17 cellular contexts compared by ENCODE assay signal in genomic region chr5:42751044-42751443, GRCh38. TPM values are rescaled to one million over a fixed set of nuclear protein-coding genes. Genes with fewer than 3 reads are reported as not detected.
"Had no signal": no experiment of that assay in that cellular context is flagged by ENCODE, and none has a peak within 500 bp of the region (broad histone marks: within the 10 kb centered on the region; RNA-seq: fewer than 3 reads in every experiment).

No MANE protein-coding gene starts in this region.

- ATAC-seq: effector memory CD8-positive, alpha-beta T cell; heart left ventricle; left colon; naive thymus-derived CD4-positive, alpha-beta T cell; right cardiac atrium; upper lobe of right lung had no signal

- DNase-seq: effector memory CD8-positive, alpha-beta T cell; erythroblast; heart left ventricle; hippocampal formation; left colon; naive thymus-derived CD4-positive, alpha-beta T cell; nephron progenitor cell; right cardiac atrium; small intestine; stimulated activated CD4-positive, alpha-beta T cell treated with anti-CD3 and anti-CD28 coated beads, Interleukin-12 subunit alpha, Interleukin-12 subunit beta, amount 100 ng/mL, for 4 hours; stimulated activated naive CD4-positive, alpha-beta T cell treated with Interleukin-2 at 50 U/mL for 16 hours; upper lobe of right lung had no signal

- H3K27ac ChIP-seq: heart left ventricle, neutrophil, suprapubic skin, tibial nerve, upper lobe of right lung, vagina had no signal

- H3K9me3 ChIP-seq: heart left ventricle, neutrophil, suprapubic skin, tibial nerve, upper lobe of right lung, vagina had no signal

- H3K4me3 ChIP-seq: heart left ventricle, suprapubic skin, tibial nerve, upper lobe of right lung, vagina had no signal

- H3K27me3 ChIP-seq: heart left ventricle, neutrophil, suprapubic skin, tibial nerve, upper lobe of right lung, vagina had no signal

- H3K36me3 ChIP-seq: heart left ventricle, neutrophil, suprapubic skin, tibial nerve, upper lobe of right lung, vagina had no signal

- H3K4me1 ChIP-seq: heart left ventricle, suprapubic skin, tibial nerve, upper lobe of right lung, vagina had no signal

RNA-seq across cellular contexts. Expression of gene CCDC152, which starts 5.6 kb away (rescaled TPM):
- total RNA-seq: osteocyte, vagina had no signal
